Comparison of ENCODE assay signal across 17 cellular contexts in genomic region chr21:46207920-46208571, GRCh38. TPM values are rescaled to one million over a fixed set of nuclear protein-coding genes. Genes with fewer than 3 reads are reported as not detected.
"Had no signal": no experiment of that assay in that cellular context is flagged by ENCODE, and none has a peak within 500 bp of the region (broad histone marks: within the 10 kb centered on the region; RNA-seq: fewer than 3 reads in every experiment).

No MANE protein-coding gene starts in this region.

- H3K4me1 ChIP-seq: psoas muscle, tibial artery, vagina had no signal

- H3K36me3 Mint-ChIP-seq: natural killer cell had no signal

- H3K27ac ChIP-seq: psoas muscle, tibial artery, vagina had no signal

- H3K27ac Mint-ChIP-seq: activated CD8-positive, alpha-beta memory T cell treated with anti-CD3 and anti-CD28 coated beads, Interleukin-2, amount 10 ng/mL, durations not matched to agents 7 days and 5 days; dendritic cell treated with granulocyte-macrophage colony-stimulating factor and Interleukin-4, amounts not matched to agents 40 ng/mL and 50 ng/mL, for 4 days; natural killer cell had no signal

- H3K4me3 Mint-ChIP-seq: activated CD8-positive, alpha-beta memory T cell treated with anti-CD3 and anti-CD28 coated beads, Interleukin-2, amount 10 ng/mL, durations not matched to agents 7 days and 5 days; central memory CD8-positive, alpha-beta T cell; dendritic cell treated with granulocyte-macrophage colony-stimulating factor and Interleukin-4, amounts not matched to agents 40 ng/mL and 50 ng/mL, for 4 days; natural killer cell had no signal

- H3K4me1 Mint-ChIP-seq: central memory CD8-positive, alpha-beta T cell; natural killer cell had no signal

- DNase-seq: activated CD4-positive, alpha-beta T cell treated with anti-CD3 and anti-CD28 coated beads, Interleukin-2, amount 50 U/mL, for 1 hour; activated CD8-positive, alpha-beta memory T cell treated with anti-CD3 and anti-CD28 coated beads, Interleukin-2, amount 10 ng/mL, durations not matched to agents 7 days and 5 days; activated naive CD4-positive, alpha-beta T cell; activated T-cell treated with anti-CD3 and anti-CD28 coated beads, Interleukin-2, amount 50 U/mL, for 48 hours; erythroblast; hippocampal formation; kidney glomerular epithelial cell; natural killer cell; stimulated activated CD4-positive, alpha-beta T cell treated with anti-CD3 and anti-CD28 coated beads, Interleukin-4, amount 100 ng/mL, for 24 hours; T-helper 2 cell had no signal

- ATAC-seq: activated CD8-positive, alpha-beta memory T cell treated with anti-CD3 and anti-CD28 coated beads, Interleukin-2, amount 10 ng/mL, durations not matched to agents 7 days and 5 days; natural killer cell; psoas muscle had no signal

- H3K27me3 ChIP-seq: tibial artery, vagina had no signal

- H3K4me3 ChIP-seq: psoas muscle, tibial artery, vagina had no signal

- H3K9me3 ChIP-seq: psoas muscle, tibial artery, vagina had no signal

- H3K9me3 Mint-ChIP-seq: central memory CD8-positive, alpha-beta T cell; dendritic cell treated with granulocyte-macrophage colony-stimulating factor and Interleukin-4, amounts not matched to agents 40 ng/mL and 50 ng/mL, for 4 days; natural killer cell had no signal

- H3K27me3 Mint-ChIP-seq: activated CD8-positive, alpha-beta memory T cell treated with anti-CD3 and anti-CD28 coated beads, Interleukin-2, amount 10 ng/mL, durations not matched to agents 7 days and 5 days; central memory CD8-positive, alpha-beta T cell; dendritic cell treated with granulocyte-macrophage colony-stimulating factor and Interleukin-4, amounts not matched to agents 40 ng/mL and 50 ng/mL, for 4 days had no signal

RNA-seq across cellular contexts. Expression of gene FTCD, which starts 52.7 kb away (rescaled TPM):
- total RNA-seq: activated CD8-positive, alpha-beta memory T cell treated with anti-CD3 and anti-CD28 coated beads, Interleukin-2, amount 10 ng/mL, durations not matched to agents 7 days and 5 days; lung microvascular endothelial cell; omental fat pad; vagina had no signal
